ENCODE assay signal across 27 cellular contexts in genomic region chr4:6495736-6496135, GRCh38. TPM values are rescaled to one million over a fixed set of nuclear protein-coding genes. Genes with fewer than 3 reads are reported as not detected.
"Had no signal": no experiment of that assay in that cellular context is flagged by ENCODE, and none has a peak within 500 bp of the region (broad histone marks: within the 10 kb centered on the region; RNA-seq: fewer than 3 reads in every experiment).

No MANE protein-coding gene starts in this region.

- H3K9me3 Mint-ChIP-seq: natural killer cell treated with Interleukin-12 subunit alpha and Interleukin-12 subunit beta and Interleukin-15 and Interleukin-18, amount 100 ng/mL, for 72 hours had no signal

- H3K27ac ChIP-seq: left lung, lower lobe of right lung, ovary, prostate gland, skin epidermis, stomach, testis, thyroid gland, transverse colon, upper lobe of right lung had no signal

- H3K36me3 Mint-ChIP-seq: immature natural killer cell; natural killer cell treated with Interleukin-12 subunit alpha and Interleukin-12 subunit beta and Interleukin-15 and Interleukin-18, amount 100 ng/mL, for 72 hours; stimulated activated naive B cell treated with anti-CD40 and anti-IgM and Interleukin-4, amounts not matched to agents 10 μg/mL and 1 μg/mL and 100 μg/mL, for 72 hours had no signal

- H3K4me1 ChIP-seq: left lung, lower lobe of right lung, testis, upper lobe of right lung had no signal

- H3K4me1 Mint-ChIP-seq: immature natural killer cell; stimulated activated naive B cell treated with anti-CD40 and anti-IgM and Interleukin-4, amounts not matched to agents 10 μg/mL and 1 μg/mL and 100 μg/mL, for 72 hours had no signal

- DNase-seq: hypothalamus; immature natural killer cell; kidney; left colon; left lung; lower lobe of right lung; mesendoderm; midbrain; mucosa of descending colon; naive thymus-derived CD4-positive, alpha-beta T cell; ovary; retina; right cardiac atrium; stimulated activated CD4-positive, alpha-beta T cell treated with anti-CD3 and anti-CD28 coated beads, Interleukin-12 subunit alpha, Interleukin-12 subunit beta, amount 100 ng/mL, for 4 hours; stimulated activated CD4-positive, alpha-beta T cell treated with anti-CD3 and anti-CD28 coated beads, Interleukin-15, amount 100 ng/mL, for 24 hours; stimulated activated CD4-positive, alpha-beta T cell treated with anti-CD3 and anti-CD28 coated beads, Interleukin-4, amount 100 ng/mL, for 1 hour; stimulated activated naive B cell treated with anti-CD40 and anti-IgM and Interleukin-4, amounts not matched to agents 10 μg/mL and 1 μg/mL and 100 μg/mL, for 72 hours; stimulated activated naive CD8-positive, alpha-beta T cell treated with anti-CD3 and anti-CD28 coated beads, Interleukin-15, Interleukin-2, amounts not matched to agents 100 U/mL and 50 U/mL, for 24 hours; stomach; testis; thyroid gland; transverse colon; upper lobe of right lung had no signal

- H3K4me3 ChIP-seq: left lung, lower lobe of right lung, mucosa of descending colon, ovary, prostate gland, skin epidermis, stomach, testis, thyroid gland, transverse colon, upper lobe of right lung had no signal

- H3K27ac Mint-ChIP-seq: immature natural killer cell; naive thymus-derived CD4-positive, alpha-beta T cell; natural killer cell treated with Interleukin-12 subunit alpha and Interleukin-12 subunit beta and Interleukin-15 and Interleukin-18, amount 100 ng/mL, for 72 hours; stimulated activated naive B cell treated with anti-CD40 and anti-IgM and Interleukin-4, amounts not matched to agents 10 μg/mL and 1 μg/mL and 100 μg/mL, for 72 hours had no signal

- ATAC-seq: left colon; left lung; lower lobe of right lung; mucosa of descending colon; naive thymus-derived CD4-positive, alpha-beta T cell; right cardiac atrium; sciatic nerve; stimulated activated naive B cell treated with anti-CD40 and anti-IgM and Interleukin-4, amounts not matched to agents 10 μg/mL and 1 μg/mL and 100 μg/mL, for 72 hours; stimulated activated naive CD8-positive, alpha-beta T cell treated with anti-CD3 and anti-CD28 coated beads, Interleukin-15, Interleukin-2, amounts not matched to agents 100 U/mL and 50 U/mL, for 24 hours; upper lobe of right lung had no signal

- H3K27me3 ChIP-seq: ovary, testis, thyroid gland, transverse colon had no signal

- H3K4me3 Mint-ChIP-seq: immature natural killer cell; naive thymus-derived CD4-positive, alpha-beta T cell; natural killer cell treated with Interleukin-12 subunit alpha and Interleukin-12 subunit beta and Interleukin-15 and Interleukin-18, amount 100 ng/mL, for 72 hours; stimulated activated naive B cell treated with anti-CD40 and anti-IgM and Interleukin-4, amounts not matched to agents 10 μg/mL and 1 μg/mL and 100 μg/mL, for 72 hours had no signal

- H3K36me3 ChIP-seq: left lung, lower lobe of right lung, ovary, prostate gland, stomach, thyroid gland, transverse colon, upper lobe of right lung had no signal

- H3K9me3 ChIP-seq: lower lobe of right lung, mucosa of descending colon, prostate gland, testis, thyroid gland, transverse colon, upper lobe of right lung had no signal

RNA-seq across cellular contexts. Expression of gene PPP2R2C, which starts 23.3 kb away (rescaled TPM):
- total RNA-seq: lower lobe of right lung; naive thymus-derived CD4-positive, alpha-beta T cell; natural killer cell treated with Interleukin-12 subunit alpha and Interleukin-12 subunit beta and Interleukin-15 and Interleukin-18, amount 100 ng/mL, for 72 hours had no signal
- polyA plus RNA-seq: immature natural killer cell; naive thymus-derived CD4-positive, alpha-beta T cell had no signal
